ENCODE assay signal across 8 cellular contexts in genomic region chr16:74606521-74607309, GRCh38. TPM values are rescaled to one million over a fixed set of nuclear protein-coding genes. Genes with fewer than 3 reads are reported as not detected.
DNase-seq lines count a peak whose midpoint lies in the region; ATAC-seq, FAIRE-seq and TF ChIP-seq lines count a peak whose summit lies in the region.

Gene GLG1 (minus strand): TSS chr16:74607114. CDS start chr16:74607094, 20 bp downstream.

- intact Hi-C loops in head of caudate nucleus (cut with DNase I) (no loop called here), pancreas (cut with DNase I) (no loop called here), thyroid gland (cut with DNase I) (no loop called here)

- H3K27me3 ChIP-seq in SU-DHL-6 (ENCODE audit: low read length) (no peaks in the 10 kb centered on the region), pancreas (no peaks in the 10 kb centered on the region), thyroid gland (no peaks in the 10 kb centered on the region)

- H3K27ac ChIP-seq in SU-DHL-6 (ENCODE audit: low read depth, low read length), result peak within 1 kb of the TSS; percentile 50
- H3K27ac ChIP-seq in pancreas, result peak within 1 kb of the TSS; percentile 94 to 98 (median 98)
- H3K27ac ChIP-seq in thyroid gland, result peak within 1 kb of the TSS; percentile 85 to 95 (median 90)

- H3K27ac Mint-ChIP-seq in activated naive CD8-positive, alpha-beta T cell treated with anti-CD3 and anti-CD28 coated beads, Interleukin-2, amount 10 ng/mL, durations not matched to agents 7 days and 5 days, result peak within 1 kb of the TSS; percentile 86

- CTCF ChIA-PET in GM10248 (lab: Yijun Ruan, JAX), result interaction anchor here (1.2 to 1.4 kb wide), 2 partner anchors 12 kb away, joined by 3 to 5 read pairs; no protein-coding TSS in a partner anchor

- H3K79me2 ChIP-seq in SU-DHL-6 (ENCODE audit: insufficient read depth, low read length), result peaks cover 33% of the 10 kb centered on the region

- peaks cover 9% of the 10 kb centered on the region; the same call in 1 of the 2 replicates for H3F3A ChIP-seq in SU-DHL-6 (ENCODE audit: insufficient read depth)

- H3K9ac ChIP-seq in SU-DHL-6 (ENCODE audit: low read length), result peak within 1 kb of the TSS; percentile 84

- 0 to 1% methylated on average over 77 of the region's 77 CpGs for WGBS in pancreas, 2 donors
- WGBS in thyroid gland, 2 donors, result 0% methylated on average over 15 to 42 of the region's 77 CpGs

- no peaks in the 10 kb centered on the region for H3K9me3 Mint-ChIP-seq in activated naive CD8-positive, alpha-beta T cell treated with anti-CD3 and anti-CD28 coated beads, Interleukin-2, amount 10 ng/mL, durations not matched to agents 7 days and 5 days

- H3K4me1 ChIP-seq in pancreas (peaks cover 22 to 45% (median 22%) of the 10 kb centered on the region in 3 donors), thyroid gland (peaks cover 12 to 23% of the 10 kb centered on the region in 2 donors)

- peak; percentile 14 for TF ChIP-seq CTCF in GM10248 (IDR thresholded peaks at IDR 0.05; ENCODE audit: control extremely low read depth, extremely low read depth, low read depth, missing control alignments)
- TF ChIP-seq CTCF in HFF-Myc (IDR thresholded peaks at IDR 0.05; ENCODE audit: low read depth, low read length, missing control alignments), result no peak
- no peak for TF ChIP-seq CTCF in SU-DHL-6 (IDR thresholded peaks at IDR 0.05; ENCODE audit: insufficient read depth, low read length, poor library complexity, severe bottlenecking)
- no peak for TF ChIP-seq CTCF in pancreas (IDR thresholded peaks at IDR 0.05)
- TF ChIP-seq CTCF in thyroid gland (IDR thresholded peaks at IDR 0.05), result no peak

- TF ChIP-seq POLR2A in thyroid gland (IDR thresholded peaks at IDR 0.05), result peak; percentile 79 to 93

- H3K36me3 Mint-ChIP-seq in activated naive CD8-positive, alpha-beta T cell treated with anti-CD3 and anti-CD28 coated beads, Interleukin-2, amount 10 ng/mL, durations not matched to agents 7 days and 5 days, result peaks cover 26% of the 10 kb centered on the region

- H4K20me1 ChIP-seq in SU-DHL-6 (ENCODE audit: low read depth, low read length), result no peaks in the 10 kb centered on the region

- H2AFZ ChIP-seq in SU-DHL-6 (ENCODE audit: low read depth, low read length, severe bottlenecking), result peak within 1 kb of the TSS; percentile 99

- H3K9me3 ChIP-seq in SU-DHL-6 (ENCODE audit: insufficient read depth, low read length), result no peaks in the 10 kb centered on the region
- no peaks in the 10 kb centered on the region for H3K9me3 ChIP-seq in pancreas
- no peaks in the 10 kb centered on the region for H3K9me3 ChIP-seq in thyroid gland

- H3K36me3 ChIP-seq in SU-DHL-6 (ENCODE audit: low read length) (no peaks in the 10 kb centered on the region), pancreas (no peaks in the 10 kb centered on the region), thyroid gland (no peaks in the 10 kb centered on the region)

- FAIRE-seq in pancreas (lab: Jason Lieb, UNC), result no peak

- ATAC-seq in activated naive CD8-positive, alpha-beta T cell treated with anti-CD3 and anti-CD28 coated beads, Interleukin-2, amount 10 ng/mL, durations not matched to agents 7 days and 5 days (ENCODE audit: low read depth), result peak; percentile 90
- peak; percentile 94 to 97 (median 96) for ATAC-seq in pancreas

- H3K27me3 Mint-ChIP-seq in activated naive CD8-positive, alpha-beta T cell treated with anti-CD3 and anti-CD28 coated beads, Interleukin-2, amount 10 ng/mL, durations not matched to agents 7 days and 5 days, result no peaks in the 10 kb centered on the region

- peak within 1 kb of the TSS; percentile 90 for H3K4me3 ChIP-seq in HFF-Myc (replicated peaks; ENCODE audit: low read depth, low read length)
- H3K4me3 ChIP-seq in SU-DHL-6 (ENCODE audit: insufficient read depth, low read length, poor library complexity, severe bottlenecking), result peak within 1 kb of the TSS; percentile 73
- peak within 1 kb of the TSS; percentile 77 to 98 (median 97) for H3K4me3 ChIP-seq in pancreas
- H3K4me3 ChIP-seq in thyroid gland (replicated peaks in 1 of 3), result peak within 1 kb of the TSS; percentile 87 to 98 (median 95)

- POLR2A ChIA-PET in GM10248 (lab: Yijun Ruan, JAX), result interaction anchor here (0.6 to 1.0 kb wide), 2 partner anchors 49 to 60 kb away, joined by 3 read pairs; partner anchors contain the start of gene RFWD3
- POLR2A ChIA-PET in activated naive CD8-positive, alpha-beta T cell treated with anti-CD3 and anti-CD28 coated beads, Interleukin-2, amount 10 ng/mL, durations not matched to agents 7 days and 5 days (lab: Charles Lee), result interaction anchor here (0.6 to 2.0 kb wide), 10 partner anchors 11 to 378 kb away, joined by 3 to 19 read pairs (median 5); partner anchors contain the start of genes MLKL, RFWD3 and WDR59

- DNase-seq in GM10248 (ENCODE audit: extremely low spot score), result peak; percentile 92
- no peak for DNase-seq in HFF-Myc (ENCODE audit: extremely low read depth, low read depth)
- peak; percentile 83 for DNase-seq in MV-4-11 (lab: John Stamatoyannopoulos, UW)
- peak; percentile 95 for DNase-seq in activated naive CD8-positive, alpha-beta T cell treated with anti-CD3 and anti-CD28 coated beads, Interleukin-2, amount 10 ng/mL, durations not matched to agents 7 days and 5 days
- DNase-seq in head of caudate nucleus, result peak; percentile 79 to 97 (median 93)
- DNase-seq in pancreas, result peak; percentile 88 to 96 (median 91)
- peak; percentile 90 to 91 for DNase-seq in thyroid gland

- no peaks in the 10 kb centered on the region for H3K9me2 ChIP-seq in SU-DHL-6 (replicated peaks; ENCODE audit: insufficient read depth, low read length)

- H3K4me3 Mint-ChIP-seq in activated naive CD8-positive, alpha-beta T cell treated with anti-CD3 and anti-CD28 coated beads, Interleukin-2, amount 10 ng/mL, durations not matched to agents 7 days and 5 days, result peak within 1 kb of the TSS; percentile 89

- peaks cover 47% of the 10 kb centered on the region for H3K4me1 Mint-ChIP-seq in activated naive CD8-positive, alpha-beta T cell treated with anti-CD3 and anti-CD28 coated beads, Interleukin-2, amount 10 ng/mL, durations not matched to agents 7 days and 5 days

- H3K4me2 ChIP-seq in SU-DHL-6 (ENCODE audit: low read depth, low read length, poor library complexity, severe bottlenecking), result peak within 1 kb of the TSS; percentile 77

RNA-seq across cellular contexts. Expression of gene GLG1, which starts in this region (rescaled TPM):
- 100 to 1,000 TPM; 118 to 120 TPM for total RNA-seq in activated naive CD8-positive, alpha-beta T cell treated with anti-CD3 and anti-CD28 coated beads, Interleukin-2, amount 10 ng/mL, durations not matched to agents 7 days and 5 days
- total RNA-seq in pancreas (10 to 100 TPM; 69.4 to 93.2 (median 72.9) TPM), thyroid gland (100 to 1,000 TPM; 127 to 182 (median 151) TPM)
- 10 to 100 TPM; 30.6 to 40.2 TPM for polyA plus RNA-seq in pancreas
